Comparison of ENCODE assay signal across 2 cellular contexts in genomic region chr20:45470262-45470931, GRCh38.
A peak's percentile ranks its signal among the peaks of the same experiment; 100 is the strongest.
TF ChIP-seq lines count a peak whose summit lies in the region.

No MANE protein-coding gene starts in this region.

TF ChIP-seq in HEK293, 187 proteins besides CTCF, POLR2A, EP300 and RAD21 (continues in another document):
- no peak for TF ChIP-seq KLF7 (tag by site-specific recombination; IDR thresholded peaks at IDR 0.05; ENCODE audit: borderline replicate concordance)
- no peak for TF ChIP-seq ZBTB10 (tag by site-specific recombination; IDR thresholded peaks at IDR 0.05)
- no peak for TF ChIP-seq ZNF707 (tag by site-specific recombination; IDR thresholded peaks at IDR 0.05)
- TF ChIP-seq ZBTB20 (tag by site-specific recombination; IDR thresholded peaks at IDR 0.05), result no peak
- no peak for TF ChIP-seq ZNF398 (tag by site-specific recombination; IDR thresholded peaks at IDR 0.05)
- TF ChIP-seq KLF16 (tag by site-specific recombination; IDR thresholded peaks at IDR 0.05), result no peak
- no peak for TF ChIP-seq ZNF549 (tag by site-specific recombination; IDR thresholded peaks at IDR 0.05)
- no peak for TF ChIP-seq PRDM10 (tag by site-specific recombination; IDR thresholded peaks at IDR 0.05)
- TF ChIP-seq GLIS1 (tag by site-specific recombination; IDR thresholded peaks at IDR 0.05), result no peak
- no peak for TF ChIP-seq ZNF76 (tag by site-specific recombination; IDR thresholded peaks at IDR 0.05; ENCODE audit: borderline replicate concordance, low read depth)
- no peak for TF ChIP-seq ZNF513 (tag by site-specific recombination; IDR thresholded peaks at IDR 0.05)
- TF ChIP-seq RBAK (tag by site-specific recombination; IDR thresholded peaks at IDR 0.05), result no peak
- TF ChIP-seq ZNF521 (tag by site-specific recombination; IDR thresholded peaks at IDR 0.05), result no peak
- no peak for TF ChIP-seq ZNF704 (tag by site-specific recombination; IDR thresholded peaks at IDR 0.05)
- no peak for TF ChIP-seq GFI1B (tag by site-specific recombination; IDR thresholded peaks at IDR 0.05)
- TF ChIP-seq GLI2 (tag by site-specific recombination; IDR thresholded peaks at IDR 0.05; ENCODE audit: borderline replicate concordance, low read depth), result no peak
- no peak for TF ChIP-seq ZFHX2 (tag by site-specific recombination; conservative IDR thresholded peaks at IDR 0.05)
- no peak for TF ChIP-seq ZNF473 (tag by site-specific recombination; IDR thresholded peaks at IDR 0.05)

TF ChIP-seq in H1, 55 proteins besides CTCF, POLR2A, EP300 and RAD21:
- TF ChIP-seq PHF8 (conservative IDR thresholded peaks at IDR 0.05; ENCODE audit: low read depth, low read length) (peak; percentile 49; the same call in 1 of the 2 replicates), TAF1 (IDR thresholded peaks at IDR 0.05; ENCODE audit: low read depth, low read length) (peak; percentile 53; the same call in 1 of the 2 replicates), RFX5 (IDR thresholded peaks at IDR 0.05; ENCODE audit: borderline replicate concordance, low read depth, low read length) (no peak), SIX5 (IDR thresholded peaks at IDR 0.05; ENCODE audit: low read depth, low read length) (no peak), E2F6 (IDR thresholded peaks at IDR 0.05) (peak; percentile 20; the same call in 1 of the 2 replicates), CTBP2 (IDR thresholded peaks at IDR 0.05; ENCODE audit: borderline replicate concordance, insufficient read depth, insufficient read length, low read length) (peak; percentile 8), POLR2AphosphoS5 (IDR thresholded peaks at IDR 0.05; ENCODE audit: low read depth, low read length) (peak; percentile 67), KDM4A (IDR thresholded peaks at IDR 0.05; ENCODE audit: low read depth, low read length, severe bottlenecking) (peak; percentile 80), HDAC2 (IDR thresholded peaks at IDR 0.05; ENCODE audit: borderline replicate concordance in 1 of 2, low read depth in 2 of 2, low read length in 2 of 2) (no peak), KDM1A (IDR thresholded peaks at IDR 0.05; ENCODE audit: borderline replicate concordance, low read length) (0 out of 2 replicates have a peak, but pooled peaks have one; percentile 7), MAX (IDR thresholded peaks at IDR 0.05) (peak; percentile 43; the same call in 1 of the 2 replicates), ASH2L (IDR thresholded peaks at IDR 0.05; ENCODE audit: low read length) (peak; percentile 19), SAP30 (IDR thresholded peaks at IDR 0.05; ENCODE audit: insufficient read depth, insufficient replicate concordance, low read length) (no peak), RNF2 (IDR thresholded peaks at IDR 0.05; ENCODE audit: borderline replicate concordance, low read depth, low read length, missing control alignments, poor library complexity, severe bottlenecking) (peak; percentile 14), TBP (IDR thresholded peaks at IDR 0.05; ENCODE audit: low read depth, low read length) (peak; percentile 44; the same call in 1 of the 2 replicates)
